7 cellular contexts compared by ENCODE assay signal in genomic region chr15:92879949-92880725, GRCh38. TPM values are rescaled to one million over a fixed set of nuclear protein-coding genes. Genes with fewer than 3 reads are reported as not detected.
DNase-seq lines count a peak whose midpoint lies in the region; FAIRE-seq and TF ChIP-seq lines count a peak whose summit lies in the region.

No MANE protein-coding gene starts in this region.

- H3K79me2 ChIP-seq in fibroblast of lung (ENCODE audit: control insufficient read depth, insufficient read depth, low read length): peaks cover 25% of the 10 kb centered on the region

- DNase-seq in fibroblast of lung (ENCODE audit: low read depth in 2 of 2) (no peak), spleen (no peak), lower leg skin (ENCODE audit: low spot score in 2 of 2) (no peak), GM19239 (ENCODE audit: insufficient read length, low spot score) (no peak), DMS114 treated with DMSO at 0.1 percent for 48 hours (lab: John Stamatoyannopoulos, UW; ENCODE audit: unreplicated experiment) (no peak)

- no peak for TF ChIP-seq CTCF in fibroblast of lung (conservative IDR thresholded peaks at IDR 0.05 in 1 of 2, IDR thresholded peaks at IDR 0.05 in 1 of 2; ENCODE audit: low read depth in 1 of 2, low read length in 2 of 2)
- no peak for TF ChIP-seq CTCF in spleen (IDR thresholded peaks at IDR 0.05 in 8 of 11, conservative IDR thresholded peaks at IDR 0.05 in 3 of 11)
- TF ChIP-seq CTCF in lower leg skin (IDR thresholded peaks at IDR 0.05): no peak

- WGBS in spleen, 5 donors: 93 to 96% (median 94%) methylated on average over 7 of the region's 7 CpGs
- 93 to 94% methylated on average over 7 of the region's 7 CpGs for WGBS in lower leg skin, 2 donors

- H3K9me3 Mint-ChIP-seq in IgD-negative memory B cell: no peaks in the 10 kb centered on the region
- H3K9me3 Mint-ChIP-seq in T-helper 1 cell treated with Interleukin-12 subunit alpha and Interleukin-12 subunit beta and Interleukin-4 antibody, amounts not matched to agents 30 μg/mL and 1 μg/mL, for 36 hours: no peaks in the 10 kb centered on the region

- H3K27ac ChIP-seq in fibroblast of lung (ENCODE audit: insufficient read depth, low read length) (no peak overlapping the region), spleen (peak overlapping the region in 7 of 8 donors; percentile 88 to 100 (median 100))

- TF ChIP-seq POLR2A in spleen (IDR thresholded peaks at IDR 0.05) (no peak), lower leg skin (IDR thresholded peaks at IDR 0.05) (no peak)

- no peak overlapping the region for H3K9ac ChIP-seq in fibroblast of lung (ENCODE audit: insufficient read depth, low read length)

- peaks cover 4% of the 10 kb centered on the region for H3K4me1 ChIP-seq in fibroblast of lung (ENCODE audit: control insufficient read depth, extremely low read depth, insufficient read depth, low read length)
- H3K4me1 ChIP-seq in spleen: peaks cover 8 to 54% (median 33%) of the 10 kb centered on the region in 6 donors

- peak overlapping the region in 3 of 4 donors; percentile 8 to 83 (median 47) for H3K4me3 Mint-ChIP-seq in IgD-negative memory B cell
- peak overlapping the region; percentile 73 for H3K4me3 Mint-ChIP-seq in T-helper 1 cell treated with Interleukin-12 subunit alpha and Interleukin-12 subunit beta and Interleukin-4 antibody, amounts not matched to agents 30 μg/mL and 1 μg/mL, for 36 hours

- peaks cover 5% of the 10 kb centered on the region for H3K36me3 Mint-ChIP-seq in IgD-negative memory B cell
- peaks cover 22% of the 10 kb centered on the region for H3K36me3 Mint-ChIP-seq in T-helper 1 cell treated with Interleukin-12 subunit alpha and Interleukin-12 subunit beta and Interleukin-4 antibody, amounts not matched to agents 30 μg/mL and 1 μg/mL, for 36 hours (ENCODE audit: low read depth)

- H3K4me1 Mint-ChIP-seq in IgD-negative memory B cell: peaks cover 15 to 24% (median 23%) of the 10 kb centered on the region in 3 donors
- H3K4me1 Mint-ChIP-seq in T-helper 1 cell treated with Interleukin-12 subunit alpha and Interleukin-12 subunit beta and Interleukin-4 antibody, amounts not matched to agents 30 μg/mL and 1 μg/mL, for 36 hours (ENCODE audit: low read depth): peaks cover 38% of the 10 kb centered on the region

- peak overlapping the region; percentile 43 for H2AFZ ChIP-seq in fibroblast of lung (ENCODE audit: low read length)

- H3K27me3 ChIP-seq in fibroblast of lung (ENCODE audit: control insufficient read depth, insufficient read depth, low read length): no peaks in the 10 kb centered on the region
- H3K27me3 ChIP-seq in spleen (replicated peaks in 1 of 7): no peaks in the 10 kb centered on the region

- intact Hi-C loops in spleen (cut with DNase I; ENCODE audit: low total_unique reads): no loop called here
- intact Hi-C loops in lower leg skin (cut with DNase I; ENCODE audit: low total_unique reads): no loop called here

- H4K20me1 ChIP-seq in fibroblast of lung (ENCODE audit: control insufficient read depth, extremely low read depth, insufficient read depth, low read length): no peaks in the 10 kb centered on the region

- no peaks in the 10 kb centered on the region for H3K36me3 ChIP-seq in fibroblast of lung (ENCODE audit: control insufficient read depth, insufficient read depth, low read length)
- no peaks in the 10 kb centered on the region for H3K36me3 ChIP-seq in spleen

- H3K4me3 ChIP-seq in fibroblast of lung (replicated peaks in 1 of 4; ENCODE audit: control extremely low read depth in 1 of 4, insufficient read depth in 1 of 4, low read depth in 3 of 4, low read length in 4 of 4) (no peak overlapping the region), spleen (no peak overlapping the region), lower leg skin (ENCODE audit: low read depth, poor library complexity, severe bottlenecking) (no peak overlapping the region)

- no peak for FAIRE-seq in GM19239 (lab: Jason Lieb, UNC)

- peak overlapping the region; percentile 20 to 97 (median 94) for H3K27ac Mint-ChIP-seq in IgD-negative memory B cell
- peak overlapping the region; percentile 94 for H3K27ac Mint-ChIP-seq in T-helper 1 cell treated with Interleukin-12 subunit alpha and Interleukin-12 subunit beta and Interleukin-4 antibody, amounts not matched to agents 30 μg/mL and 1 μg/mL, for 36 hours

- peaks cover 1% of the 10 kb centered on the region for H3K27me3 Mint-ChIP-seq in IgD-negative memory B cell
- no peaks in the 10 kb centered on the region for H3K27me3 Mint-ChIP-seq in T-helper 1 cell treated with Interleukin-12 subunit alpha and Interleukin-12 subunit beta and Interleukin-4 antibody, amounts not matched to agents 30 μg/mL and 1 μg/mL, for 36 hours (ENCODE audit: low read depth)

- H3K4me2 ChIP-seq in fibroblast of lung (ENCODE audit: extremely low read depth, insufficient read depth, low read length): no peak overlapping the region

- no peaks in the 10 kb centered on the region for H3K9me3 ChIP-seq in fibroblast of lung (ENCODE audit: control insufficient read depth, insufficient read depth, low read depth, low read length)
- no peaks in the 10 kb centered on the region for H3K9me3 ChIP-seq in spleen

RNA-seq across cellular contexts. Expression of gene CHD2, which starts 20.0 kb away (rescaled TPM):
- polyA plus RNA-seq in IgD-negative memory B cell: 131 TPM
- 77.8 and 92.5 TPM in 2 replicates for total RNA-seq in fibroblast of lung
- polyA plus RNA-seq in fibroblast of lung: 36.5 and 41.3 TPM in 2 replicates
- 29.4 and 35.1 TPM in 2 replicates for polyA plus RNA-seq in fibroblast of lung (2012)
- 33.6 and 46.0 TPM in 2 replicates for polyA minus RNA-seq in fibroblast of lung (ENCODE audit: low replicate concordance)
- total RNA-seq in spleen: 100 to 1,000 TPM; 160 to 232 (median 204) TPM
- polyA plus RNA-seq in spleen: 10 to 100 TPM; 37.3 to 44.0 (median 43.2) TPM
- 100 to 1,000 TPM in 1 of 4 donors, 10 to 100 TPM in 3; 75.8 to 175 (median 88.6) TPM for total RNA-seq in lower leg skin
